In genomic region chr7:19749658-19750057, GRCh38 we compare ENCODE assay signal across 17 cellular contexts. TPM values are rescaled to one million over a fixed set of nuclear protein-coding genes. Genes with fewer than 3 reads are reported as not detected.
DNase-seq lines count a peak whose midpoint lies in the region; ATAC-seq and TF ChIP-seq lines count a peak whose summit lies in the region.
"Had no signal": no experiment of that assay in that cellular context is flagged by ENCODE, and none has a peak within 500 bp of the region (broad histone marks: within the 10 kb centered on the region; RNA-seq: fewer than 3 reads in every experiment).

No MANE protein-coding gene starts in this region.

- ATAC-seq in GM18907 (IDR thresholded peaks at IDR 0.05; ENCODE audit: unreplicated experiment), result no peak
- ATAC-seq: lower lobe of right lung had no signal

- DNase-seq in Daoy (ENCODE audit: low read depth), result peak; percentile 39
- peak; percentile 52 for DNase-seq in M059J (ENCODE audit: low read depth)
- DNase-seq in dermis blood vessel endothelial cell, result peak; percentile 5
- DNase-seq in kidney glomerular epithelial cell (lab: John Stamatoyannopoulos, UW), result peak; percentile 49
- no peak for DNase-seq in activated naive CD4-positive, alpha-beta T cell treated with Interleukin-2 at 50 U/mL for 16 hours
- no peak for DNase-seq in NCI-H1092 treated with DMSO at 0.1 percent for 48 hours (lab: John Stamatoyannopoulos, UW)
- DNase-seq in GM10266 (ENCODE audit: extremely low spot score), result no peak
- DNase-seq: activated gamma-delta T cell treated with Interleukin-2 at 50 U/mL for 16 hours; anterior cingulate cortex; CD8-positive, alpha-beta memory T cell; lower lobe of right lung; NCI-H146; NCI-H226; stomach had no signal

- TF ChIP-seq CTCF in GM10266 (IDR thresholded peaks at IDR 0.05; ENCODE audit: control insufficient read depth, insufficient read depth, low read depth, missing control alignments), result no peak

RNA-seq across cellular contexts. Expression of gene TMEM196, which starts 23.8 kb away (rescaled TPM):
- not detected in 2 replicates for total RNA-seq in Daoy (2014; rRNA removed; shearing (Covaris generic))
- total RNA-seq in M059J (2014; rRNA removed; shearing (Covaris generic)), result not detected in 2 replicates
- not detected in 2 replicates for total RNA-seq in dermis blood vessel endothelial cell
- total RNA-seq: CD8-positive, alpha-beta memory T cell; G401; lower lobe of right lung; osteocyte had no signal

RNA-seq across cellular contexts. Expression of gene POLR1F, which starts 40.8 kb away (rescaled TPM):
- 50.9 and 61.2 TPM in 2 replicates for total RNA-seq in Daoy (2014; rRNA removed; shearing (Covaris generic))
- total RNA-seq in M059J (2014; rRNA removed; shearing (Covaris generic)), result 25.1 and 27.3 TPM in 2 replicates
- 21.1 and 28.2 TPM in 2 replicates for total RNA-seq in dermis blood vessel endothelial cell

Comparison
In these comparisons a context has a peak if more than half of its experiments do, and no peak if none do; other contexts are left out.
1. DNase-seq: peak in Daoy (single experiment), M059J (single experiment), dermis blood vessel endothelial cell (single experiment) and kidney glomerular epithelial cell (single experiment); none in activated naive CD4-positive, alpha-beta T cell treated with Interleukin-2 at 50 U/mL for 16 hours (single experiment), NCI-H1092 treated with DMSO at 0.1 percent for 48 hours (single experiment) and GM10266 (single experiment).